In the genomic region with DNA sequence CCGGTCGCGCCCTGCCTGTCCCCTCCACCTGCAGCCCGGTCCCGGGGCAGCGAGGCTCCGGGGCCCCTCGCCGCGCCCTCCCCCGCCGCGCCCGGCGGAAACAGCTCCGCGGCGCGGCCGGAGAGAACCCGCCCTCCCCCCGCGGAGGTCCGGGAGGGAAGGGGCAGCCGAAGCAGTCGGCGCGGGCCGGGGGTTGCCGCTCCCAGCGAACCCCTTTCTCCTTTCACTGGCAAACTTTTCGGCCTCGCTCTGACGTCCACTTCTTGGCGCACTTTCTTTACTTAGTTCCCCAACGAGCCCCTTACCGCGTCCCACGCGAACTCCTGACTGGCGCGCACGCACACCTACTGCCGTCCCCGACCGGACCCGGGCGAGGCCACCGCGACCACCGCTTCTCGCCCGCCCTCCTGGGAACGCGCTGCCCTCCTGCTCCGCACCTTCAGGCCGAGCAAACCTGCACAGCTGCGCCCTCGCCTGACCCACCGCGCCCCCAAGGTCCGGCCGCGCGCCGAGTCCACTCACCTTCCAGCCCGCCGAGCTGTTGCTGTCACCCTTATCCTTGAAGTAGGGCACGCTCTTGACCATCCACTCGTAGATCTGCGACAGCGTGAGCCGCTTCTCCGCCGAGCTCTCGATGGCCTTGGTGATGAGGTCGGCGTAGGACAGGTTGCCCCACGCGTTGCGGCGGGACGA, we compare ENCODE assay signal across 8 cellular contexts. TPM values are rescaled to one million over a fixed set of nuclear protein-coding genes. Genes with fewer than 3 reads are reported as not detected.
DNase-seq lines count a peak whose midpoint lies in the region; ATAC-seq and TF ChIP-seq lines count a peak whose summit lies in the region.

No MANE protein-coding gene starts in this region.

- no peak for TF ChIP-seq POLR2A in upper lobe of left lung (IDR thresholded peaks at IDR 0.05)

- no peak for TF ChIP-seq EP300 in Ishikawa (IDR thresholded peaks at IDR 0.05; ENCODE audit: borderline replicate concordance)
- no peak for TF ChIP-seq EP300 in upper lobe of left lung (IDR thresholded peaks at IDR 0.05)

- no peaks in the 10 kb centered on the region for H3K4me1 ChIP-seq in fibroblast of lung (ENCODE audit: control insufficient read depth, extremely low read depth, insufficient read depth, low read length)
- peaks cover 29 to 47% (median 33%) of the 10 kb centered on the region in 4 donors for H3K4me1 ChIP-seq in upper lobe of left lung

- ATAC-seq in natural killer cell = peak in 2 of 3 donors; percentile 5 to 8
- peak in 1 of 2 donors; percentile 5 for ATAC-seq in upper lobe of left lung (ENCODE audit: low FRiP score in 2 of 2)
- no peak for ATAC-seq in GM18870 (IDR thresholded peaks at IDR 0.05; ENCODE audit: unreplicated experiment)

- H3K27me3 ChIP-seq in fibroblast of lung (ENCODE audit: control insufficient read depth, insufficient read depth, low read length) (no peaks in the 10 kb centered on the region), upper lobe of left lung (no peaks in the 10 kb centered on the region)

- H3K27ac ChIP-seq in fibroblast of lung (ENCODE audit: insufficient read depth, low read length) (no peak overlapping the region), upper lobe of left lung (peak overlapping the region; percentile 96 to 100 (median 98))

- H3K9me3 ChIP-seq in fibroblast of lung (ENCODE audit: control insufficient read depth, insufficient read depth, low read depth, low read length) (no peaks in the 10 kb centered on the region), upper lobe of left lung (no peaks in the 10 kb centered on the region)

- 1% methylated on average over 45 of the region's 83 CpGs; no CpG with 5 or more reads in 1 of the 2 donors for WGBS in upper lobe of left lung, 2 donors

- H3K27me3 Mint-ChIP-seq in natural killer cell (ENCODE audit: low read depth in 2 of 2) = no peaks in the 10 kb centered on the region

- no peak for DNase-seq in AG04449 (ENCODE audit: low read depth, low spot score)
- peak; percentile 32 for DNase-seq in GM19238 (ENCODE audit: insufficient read length, low spot score)
- DNase-seq in activated T-cell treated with anti-CD3 and anti-CD28 coated beads for 4 hours = peak; percentile 26
- no peak for DNase-seq in fibroblast of lung (ENCODE audit: low read depth in 2 of 2)
- DNase-seq in natural killer cell = peak; percentile 46
- DNase-seq in upper lobe of left lung = peak; percentile 40 to 91

- CTCF ChIA-PET in AG04449 (lab: Yijun Ruan, JAX) = interaction anchor here (0.9 to 1.1 kb wide), 2 partner anchors 595 to 723 kb away, joined by 3 to 4 read pairs; no protein-coding TSS in a partner anchor

- no peak for TF ChIP-seq CTCF in AG04449 (IDR thresholded peaks at IDR 0.05; ENCODE audit: insufficient read depth, low read length, missing control alignments)
- no peak for TF ChIP-seq CTCF in fibroblast of lung (conservative IDR thresholded peaks at IDR 0.05 in 1 of 2, IDR thresholded peaks at IDR 0.05 in 1 of 2; ENCODE audit: low read depth in 1 of 2, low read length in 2 of 2)
- TF ChIP-seq CTCF in natural killer cell (IDR thresholded peaks at IDR 0.05) = no peak
- TF ChIP-seq CTCF in upper lobe of left lung (IDR thresholded peaks at IDR 0.05) = peak in 1 of 6 experiments; percentile 5

- POLR2A ChIA-PET in AG04449 (lab: Yijun Ruan, JAX) = interaction anchor here (0.7 to 0.9 kb wide), 2 partner anchors 9 to 12 kb away, joined by 3 to 5 read pairs; no protein-coding TSS in a partner anchor

- H3K4me1 Mint-ChIP-seq in natural killer cell = peaks cover 29 to 37% of the 10 kb centered on the region in 2 donors

- peak overlapping the region; percentile 93 for H3K4me2 ChIP-seq in fibroblast of lung (ENCODE audit: extremely low read depth, insufficient read depth, low read length)

- peak; percentile 8; the same call in 1 of the 2 replicates for TF ChIP-seq RAD21 in Ishikawa (IDR thresholded peaks at IDR 0.05; ENCODE audit: low read depth)

- no peaks in the 10 kb centered on the region for H4K20me1 ChIP-seq in fibroblast of lung (ENCODE audit: control insufficient read depth, extremely low read depth, insufficient read depth, low read length)

- intact Hi-C loops in natural killer cell (cut with micrococcal nuclease) = loop anchor here (5.0 to 10.0 kb wide), 3 partner anchors 112 to 1628 kb away; a partner anchor contains a TSS

- H3K79me2 ChIP-seq in fibroblast of lung (ENCODE audit: control insufficient read depth, insufficient read depth, low read length) = no peaks in the 10 kb centered on the region

- H3K36me3 ChIP-seq in fibroblast of lung (ENCODE audit: control insufficient read depth, insufficient read depth, low read length) (no peaks in the 10 kb centered on the region), upper lobe of left lung (no peaks in the 10 kb centered on the region)

- H3K9ac ChIP-seq in fibroblast of lung (ENCODE audit: insufficient read depth, low read length) = peak overlapping the region; percentile 59

- no peaks in the 10 kb centered on the region for H3K36me3 Mint-ChIP-seq in natural killer cell

- peak overlapping the region; percentile 78 for H2AFZ ChIP-seq in fibroblast of lung (ENCODE audit: low read length)

- H3K4me3 Mint-ChIP-seq in natural killer cell = peak overlapping the region; percentile 92

- peak overlapping the region; percentile 60 for H3K4me3 ChIP-seq in AG04449 (ENCODE audit: low read depth, low read length)
- H3K4me3 ChIP-seq in fibroblast of lung (replicated peaks in 1 of 4; ENCODE audit: control extremely low read depth in 1 of 4, insufficient read depth in 1 of 4, low read depth in 3 of 4, low read length in 4 of 4) = peak overlapping the region; percentile 60 to 73 (median 62)
- H3K4me3 ChIP-seq in upper lobe of left lung = peak overlapping the region; percentile 43 to 96 (median 76)

- peak overlapping the region; percentile 77 to 95 for H3K27ac Mint-ChIP-seq in natural killer cell

- no peaks in the 10 kb centered on the region for H3K9me3 Mint-ChIP-seq in natural killer cell

TF ChIP-seq in Ishikawa, 13 proteins besides CTCF, POLR2A, EP300 and RAD21:
- TF ChIP-seq FOXM1 (IDR thresholded peaks at IDR 0.05; ENCODE audit: borderline replicate concordance, low read depth) (no peak), CEBPB (IDR thresholded peaks at IDR 0.05) (no peak), CREB1 (IDR thresholded peaks at IDR 0.05; ENCODE audit: low read depth) (no peak), TAF1 (IDR thresholded peaks at IDR 0.05; ENCODE audit: low read depth) (0 out of 2 replicates have a peak, but pooled peaks have one; percentile 28), NFIC (IDR thresholded peaks at IDR 0.05) (no peak), YY1 (IDR thresholded peaks at IDR 0.05; ENCODE audit: low read depth) (no peak), ZBTB7A (IDR thresholded peaks at IDR 0.05; ENCODE audit: low read depth) (peak; percentile 85), TEAD4 (IDR thresholded peaks at IDR 0.05) (no peak)
- TF ChIP-seq, protein P1, sequence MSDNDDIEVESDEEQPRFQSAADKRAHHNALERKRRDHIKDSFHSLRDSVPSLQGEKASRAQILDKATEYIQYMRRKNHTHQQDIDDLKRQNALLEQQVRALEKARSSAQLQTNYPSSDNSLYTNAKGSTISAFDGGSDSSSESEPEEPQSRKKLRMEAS (IDR thresholded peaks at IDR 0.05) = peak; percentile 53
- TF ChIP-seq, protein P2, sequence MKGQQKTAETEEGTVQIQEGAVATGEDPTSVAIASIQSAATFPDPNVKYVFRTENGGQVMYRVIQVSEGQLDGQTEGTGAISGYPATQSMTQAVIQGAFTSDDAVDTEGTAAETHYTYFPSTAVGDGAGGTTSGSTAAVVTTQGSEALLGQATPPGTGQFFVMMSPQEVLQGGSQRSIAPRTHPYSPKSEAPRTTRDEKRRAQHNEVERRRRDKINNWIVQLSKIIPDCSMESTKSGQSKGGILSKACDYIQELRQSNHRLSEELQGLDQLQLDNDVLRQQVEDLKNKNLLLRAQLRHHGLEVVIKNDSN (IDR thresholded peaks at IDR 0.05) = 0 out of 2 replicates have a peak, but pooled peaks have one; percentile 0
- TF ChIP-seq, protein P3, sequence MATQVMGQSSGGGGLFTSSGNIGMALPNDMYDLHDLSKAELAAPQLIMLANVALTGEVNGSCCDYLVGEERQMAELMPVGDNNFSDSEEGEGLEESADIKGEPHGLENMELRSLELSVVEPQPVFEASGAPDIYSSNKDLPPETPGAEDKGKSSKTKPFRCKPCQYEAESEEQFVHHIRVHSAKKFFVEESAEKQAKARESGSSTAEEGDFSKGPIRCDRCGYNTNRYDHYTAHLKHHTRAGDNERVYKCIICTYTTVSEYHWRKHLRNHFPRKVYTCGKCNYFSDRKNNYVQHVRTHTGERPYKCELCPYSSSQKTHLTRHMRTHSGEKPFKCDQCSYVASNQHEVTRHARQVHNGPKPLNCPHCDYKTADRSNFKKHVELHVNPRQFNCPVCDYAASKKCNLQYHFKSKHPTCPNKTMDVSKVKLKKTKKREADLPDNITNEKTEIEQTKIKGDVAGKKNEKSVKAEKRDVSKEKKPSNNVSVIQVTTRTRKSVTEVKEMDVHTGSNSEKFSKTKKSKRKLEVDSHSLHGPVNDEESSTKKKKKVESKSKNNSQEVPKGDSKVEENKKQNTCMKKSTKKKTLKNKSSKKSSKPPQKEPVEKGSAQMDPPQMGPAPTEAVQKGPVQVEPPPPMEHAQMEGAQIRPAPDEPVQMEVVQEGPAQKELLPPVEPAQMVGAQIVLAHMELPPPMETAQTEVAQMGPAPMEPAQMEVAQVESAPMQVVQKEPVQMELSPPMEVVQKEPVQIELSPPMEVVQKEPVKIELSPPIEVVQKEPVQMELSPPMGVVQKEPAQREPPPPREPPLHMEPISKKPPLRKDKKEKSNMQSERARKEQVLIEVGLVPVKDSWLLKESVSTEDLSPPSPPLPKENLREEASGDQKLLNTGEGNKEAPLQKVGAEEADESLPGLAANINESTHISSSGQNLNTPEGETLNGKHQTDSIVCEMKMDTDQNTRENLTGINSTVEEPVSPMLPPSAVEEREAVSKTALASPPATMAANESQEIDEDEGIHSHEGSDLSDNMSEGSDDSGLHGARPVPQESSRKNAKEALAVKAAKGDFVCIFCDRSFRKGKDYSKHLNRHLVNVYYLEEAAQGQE (IDR thresholded peaks at IDR 0.05; ENCODE audit: low read depth) = no peak

RNA-seq across cellular contexts. Expression of a gene that starts 1.2 kb away (rescaled TPM):
- total RNA-seq in fibroblast of lung = 2.5 and 2.8 TPM in 2 replicates
- 1.4 and 1.9 TPM in 2 replicates for polyA plus RNA-seq in fibroblast of lung
- 1.1 and 1.4 TPM in 2 replicates for polyA plus RNA-seq in fibroblast of lung (2012)
- 2.3 and 4.4 TPM in 2 replicates for polyA minus RNA-seq in fibroblast of lung (ENCODE audit: low replicate concordance)
- total RNA-seq in natural killer cell = 10 to 100 TPM; 23.9 to 29.8 (median 27.6) TPM
- total RNA-seq in upper lobe of left lung = 10 to 100 TPM; 23.0 to 36.8 (median 31.2) TPM

Comparison
In these comparisons a context has a peak if more than half of its experiments do, and no peak if none do; other contexts are left out.
1. DNase-seq: peak in GM19238 (single experiment), activated T-cell treated with anti-CD3 and anti-CD28 coated beads for 4 hours (single experiment), natural killer cell (single experiment) and upper lobe of left lung (2 of 2); none in AG04449 (single experiment) and fibroblast of lung (0 of 2).
2. Peak in every context shown above with its lines, with median percentiles within 50 percentile points of each other: H3K4me3 ChIP-seq.